ENCODE assay signal across 1 cellular context in the genomic region with DNA sequence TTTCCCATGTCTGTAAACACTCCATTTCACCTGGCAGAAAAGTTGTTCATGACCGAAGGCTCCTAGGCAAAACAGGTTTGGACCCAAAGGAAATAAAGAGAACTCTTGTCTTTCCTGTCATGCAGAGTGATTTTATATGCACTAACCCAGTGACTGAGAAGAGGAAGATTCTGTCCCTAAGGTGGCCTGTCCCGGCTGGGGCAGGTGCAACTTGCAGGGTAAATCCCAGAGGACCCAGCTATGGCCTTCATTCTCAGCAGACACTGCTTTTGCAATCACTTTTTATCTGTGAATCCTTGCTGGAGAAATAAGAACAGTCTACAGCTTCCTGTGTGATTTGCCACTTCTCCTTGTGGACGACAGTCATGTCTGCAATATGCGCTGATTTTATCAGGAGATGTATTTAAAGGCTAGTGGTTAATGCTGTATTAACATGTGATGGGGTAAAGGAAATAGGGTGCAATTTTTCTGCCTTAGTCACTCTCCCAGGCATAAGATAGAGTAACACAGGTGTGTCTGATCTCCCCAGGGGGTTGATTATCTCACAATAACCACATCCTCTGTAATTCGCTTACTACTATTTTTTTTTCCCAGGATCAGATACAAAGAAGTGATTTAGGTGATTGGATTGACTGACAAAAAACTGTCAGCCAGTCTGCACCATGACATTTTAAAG.
TF ChIP-seq lines count a peak whose summit lies in the region.

No MANE protein-coding gene starts in this region.

TF ChIP-seq in SK-N-SH, 30 proteins besides CTCF, POLR2A, EP300 and RAD21 (continued from another document):
- TF ChIP-seq, protein P1, sequence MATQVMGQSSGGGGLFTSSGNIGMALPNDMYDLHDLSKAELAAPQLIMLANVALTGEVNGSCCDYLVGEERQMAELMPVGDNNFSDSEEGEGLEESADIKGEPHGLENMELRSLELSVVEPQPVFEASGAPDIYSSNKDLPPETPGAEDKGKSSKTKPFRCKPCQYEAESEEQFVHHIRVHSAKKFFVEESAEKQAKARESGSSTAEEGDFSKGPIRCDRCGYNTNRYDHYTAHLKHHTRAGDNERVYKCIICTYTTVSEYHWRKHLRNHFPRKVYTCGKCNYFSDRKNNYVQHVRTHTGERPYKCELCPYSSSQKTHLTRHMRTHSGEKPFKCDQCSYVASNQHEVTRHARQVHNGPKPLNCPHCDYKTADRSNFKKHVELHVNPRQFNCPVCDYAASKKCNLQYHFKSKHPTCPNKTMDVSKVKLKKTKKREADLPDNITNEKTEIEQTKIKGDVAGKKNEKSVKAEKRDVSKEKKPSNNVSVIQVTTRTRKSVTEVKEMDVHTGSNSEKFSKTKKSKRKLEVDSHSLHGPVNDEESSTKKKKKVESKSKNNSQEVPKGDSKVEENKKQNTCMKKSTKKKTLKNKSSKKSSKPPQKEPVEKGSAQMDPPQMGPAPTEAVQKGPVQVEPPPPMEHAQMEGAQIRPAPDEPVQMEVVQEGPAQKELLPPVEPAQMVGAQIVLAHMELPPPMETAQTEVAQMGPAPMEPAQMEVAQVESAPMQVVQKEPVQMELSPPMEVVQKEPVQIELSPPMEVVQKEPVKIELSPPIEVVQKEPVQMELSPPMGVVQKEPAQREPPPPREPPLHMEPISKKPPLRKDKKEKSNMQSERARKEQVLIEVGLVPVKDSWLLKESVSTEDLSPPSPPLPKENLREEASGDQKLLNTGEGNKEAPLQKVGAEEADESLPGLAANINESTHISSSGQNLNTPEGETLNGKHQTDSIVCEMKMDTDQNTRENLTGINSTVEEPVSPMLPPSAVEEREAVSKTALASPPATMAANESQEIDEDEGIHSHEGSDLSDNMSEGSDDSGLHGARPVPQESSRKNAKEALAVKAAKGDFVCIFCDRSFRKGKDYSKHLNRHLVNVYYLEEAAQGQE (IDR thresholded peaks at IDR 0.05; ENCODE audit: low read depth, low read length), result no peak
- TF ChIP-seq SMC3 (IDR thresholded peaks at IDR 0.05; ENCODE audit: low read depth, low read length), result no peak
- TF ChIP-seq MEF2A (IDR thresholded peaks at IDR 0.05; ENCODE audit: borderline replicate concordance, low read depth), result peak; percentile 78
- no peak for TF ChIP-seq GABPA (IDR thresholded peaks at IDR 0.05; ENCODE audit: low read depth)
- no peak for TF ChIP-seq YY1 (IDR thresholded peaks at IDR 0.05; ENCODE audit: low read depth)
- peak; percentile 84 for TF ChIP-seq JUND (IDR thresholded peaks at IDR 0.05)
- TF ChIP-seq, protein P2, sequence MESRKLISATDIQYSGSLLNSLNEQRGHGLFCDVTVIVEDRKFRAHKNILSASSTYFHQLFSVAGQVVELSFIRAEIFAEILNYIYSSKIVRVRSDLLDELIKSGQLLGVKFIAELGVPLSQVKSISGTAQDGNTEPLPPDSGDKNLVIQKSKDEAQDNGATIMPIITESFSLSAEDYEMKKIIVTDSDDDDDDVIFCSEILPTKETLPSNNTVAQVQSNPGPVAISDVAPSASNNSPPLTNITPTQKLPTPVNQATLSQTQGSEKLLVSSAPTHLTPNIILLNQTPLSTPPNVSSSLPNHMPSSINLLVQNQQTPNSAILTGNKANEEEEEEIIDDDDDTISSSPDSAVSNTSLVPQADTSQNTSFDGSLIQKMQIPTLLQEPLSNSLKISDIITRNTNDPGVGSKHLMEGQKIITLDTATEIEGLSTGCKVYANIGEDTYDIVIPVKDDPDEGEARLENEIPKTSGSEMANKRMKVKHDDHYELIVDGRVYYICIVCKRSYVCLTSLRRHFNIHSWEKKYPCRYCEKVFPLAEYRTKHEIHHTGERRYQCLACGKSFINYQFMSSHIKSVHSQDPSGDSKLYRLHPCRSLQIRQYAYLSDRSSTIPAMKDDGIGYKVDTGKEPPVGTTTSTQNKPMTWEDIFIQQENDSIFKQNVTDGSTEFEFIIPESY (IDR thresholded peaks at IDR 0.05; ENCODE audit: borderline replicate concordance, low read depth), result peak; percentile 60; the same call in 1 of the 2 replicates
- TF ChIP-seq GATA2 (CRISPR knock-in tag; IDR thresholded peaks at IDR 0.05), result peak; percentile 68
- TF ChIP-seq NRF1 (IDR thresholded peaks at IDR 0.05; ENCODE audit: low read depth, low read length), result no peak
- TF ChIP-seq FOSL2 (IDR thresholded peaks at IDR 0.05; ENCODE audit: borderline replicate concordance, low read depth), result peak; percentile 74; the same call in 1 of the 2 replicates
- no peak for TF ChIP-seq CHD2 (IDR thresholded peaks at IDR 0.05; ENCODE audit: low read length, partially characterized antibody)
- no peak for TF ChIP-seq RCOR1 (IDR thresholded peaks at IDR 0.05; ENCODE audit: low read length)
- TF ChIP-seq MXI1 (IDR thresholded peaks at IDR 0.05; ENCODE audit: low read depth, low read length), result no peak
- peak; percentile 65; the same call in 1 of the 2 replicates for TF ChIP-seq RXRA (IDR thresholded peaks at IDR 0.05; ENCODE audit: borderline replicate concordance, low read depth)
- TF ChIP-seq SIN3A (IDR thresholded peaks at IDR 0.05; ENCODE audit: borderline replicate concordance, low read depth, low read length), result no peak
- no peak for TF ChIP-seq TAF1 (IDR thresholded peaks at IDR 0.05; ENCODE audit: borderline replicate concordance, low read depth, low read length)
- TF ChIP-seq POLR2AphosphoS5 (IDR thresholded peaks at IDR 0.05; ENCODE audit: low read depth, low read length), result peak; percentile 49; the same call in 1 of the 2 replicates
- TF ChIP-seq, protein P3, sequence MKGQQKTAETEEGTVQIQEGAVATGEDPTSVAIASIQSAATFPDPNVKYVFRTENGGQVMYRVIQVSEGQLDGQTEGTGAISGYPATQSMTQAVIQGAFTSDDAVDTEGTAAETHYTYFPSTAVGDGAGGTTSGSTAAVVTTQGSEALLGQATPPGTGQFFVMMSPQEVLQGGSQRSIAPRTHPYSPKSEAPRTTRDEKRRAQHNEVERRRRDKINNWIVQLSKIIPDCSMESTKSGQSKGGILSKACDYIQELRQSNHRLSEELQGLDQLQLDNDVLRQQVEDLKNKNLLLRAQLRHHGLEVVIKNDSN (IDR thresholded peaks at IDR 0.05; ENCODE audit: borderline replicate concordance, low read depth), result peak; percentile 24; the same call in 1 of the 2 replicates
- TF ChIP-seq TCF12 (IDR thresholded peaks at IDR 0.05), result peak; percentile 93
- no peak for TF ChIP-seq ELF1 (IDR thresholded peaks at IDR 0.05)
- TF ChIP-seq EZH2phosphoT487 (IDR thresholded peaks at IDR 0.05; ENCODE audit: borderline replicate concordance, low read depth), result no peak
- TF ChIP-seq, protein P4, sequence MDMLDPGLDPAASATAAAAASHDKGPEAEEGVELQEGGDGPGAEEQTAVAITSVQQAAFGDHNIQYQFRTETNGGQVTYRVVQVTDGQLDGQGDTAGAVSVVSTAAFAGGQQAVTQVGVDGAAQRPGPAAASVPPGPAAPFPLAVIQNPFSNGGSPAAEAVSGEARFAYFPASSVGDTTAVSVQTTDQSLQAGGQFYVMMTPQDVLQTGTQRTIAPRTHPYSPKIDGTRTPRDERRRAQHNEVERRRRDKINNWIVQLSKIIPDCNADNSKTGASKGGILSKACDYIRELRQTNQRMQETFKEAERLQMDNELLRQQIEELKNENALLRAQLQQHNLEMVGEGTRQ (IDR thresholded peaks at IDR 0.05; ENCODE audit: borderline replicate concordance, low read depth, low read length), result no peak
